ENCODE assay signal across 31 cellular contexts in genomic region chr2:19772981-19773380, GRCh38.
"Had no signal": no experiment of that assay in that cellular context is flagged by ENCODE, and none has a peak within 500 bp of the region (broad histone marks: within the 10 kb centered on the region; RNA-seq: fewer than 3 reads in every experiment).

No MANE protein-coding gene starts in this region.

- H3K27me3 Mint-ChIP-seq: activated B cell treated with CpG ODN at 0.5 μM for 24 hours had no signal

- H3K27me3 ChIP-seq: ascending aorta, breast epithelium, cardiac muscle cell had no signal

- H3K36me3 Mint-ChIP-seq: activated naive CD4-positive, alpha-beta T cell treated with anti-CD3 and anti-CD28 coated beads, Interleukin-2, amount 50 U/mL, for 24 hours; activated naive CD8-positive, alpha-beta T cell treated with anti-CD3 and anti-CD28 coated beads for 36 hours; brain had no signal

- H3K27ac ChIP-seq: ascending aorta, breast epithelium, cardiac muscle cell, coronary artery, dorsolateral prefrontal cortex, WERI-Rb-1 had no signal

- H3K4me3 ChIP-seq: ascending aorta, breast epithelium, cardiac muscle cell, coronary artery, dorsolateral prefrontal cortex had no signal

- H3K9me3 ChIP-seq: ascending aorta, breast epithelium had no signal

- ATAC-seq: activated CD4-positive, CD25-positive, alpha-beta regulatory T cell treated with anti-CD3 and anti-CD28 coated beads, Interleukin-2, amount 50 U/mL, for 24 hours; activated CD8-positive, alpha-beta T cell treated with anti-CD3 and anti-CD28 coated beads for 36 hours; esophagus mucosa had no signal

- H3K9me3 Mint-ChIP-seq: activated B cell treated with CpG ODN at 0.5 μM for 24 hours; activated CD8-positive, alpha-beta T cell treated with anti-CD3 and anti-CD28 coated beads for 36 hours; activated naive CD4-positive, alpha-beta T cell treated with anti-CD3 and anti-CD28 coated beads for 36 hours; activated naive CD4-positive, alpha-beta T cell treated with anti-CD3 and anti-CD28 coated beads, Interleukin-2, amount 50 U/mL, for 24 hours; activated naive CD8-positive, alpha-beta T cell treated with anti-CD3 and anti-CD28 coated beads for 36 hours; activated T-helper 1 cell treated with anti-CD3 and anti-CD28 coated beads, Interleukin-12 subunit alpha, Interleukin-12 subunit beta, Interleukin-2, Interleukin-4 antibody, amounts not matched to agents 30 ng/mL and 10 ng/mL and 1 ng/mL, durations not matched to agents 14 hours and 24 hours and 36 hours; activated T-helper 2 cell treated with anti-CD3 and anti-CD28 coated beads, Interferon-gamma antibody, Interleukin-2, Interleukin-4, amounts not matched to agents 10 μg/mL and 5 μg/mL and 100 μg/mL, durations not matched to agents 14 hours and 24 hours and 36 hours; brain; dendritic cell treated with granulocyte-macrophage colony-stimulating factor and Interleukin-4, amounts not matched to agents 40 ng/mL and 50 ng/mL, for 4 days; endodermal cell had no signal

- H3K4me3 Mint-ChIP-seq: activated B cell treated with CpG ODN at 0.5 μM for 24 hours; activated CD8-positive, alpha-beta T cell treated with anti-CD3 and anti-CD28 coated beads for 36 hours; activated naive CD4-positive, alpha-beta T cell treated with anti-CD3 and anti-CD28 coated beads for 36 hours; activated naive CD4-positive, alpha-beta T cell treated with anti-CD3 and anti-CD28 coated beads, Interleukin-2, amount 50 U/mL, for 24 hours; activated naive CD8-positive, alpha-beta T cell treated with anti-CD3 and anti-CD28 coated beads for 36 hours; activated T-helper 1 cell treated with anti-CD3 and anti-CD28 coated beads, Interleukin-12 subunit alpha, Interleukin-12 subunit beta, Interleukin-2, Interleukin-4 antibody, amounts not matched to agents 30 ng/mL and 10 ng/mL and 1 ng/mL, durations not matched to agents 14 hours and 24 hours and 36 hours; brain; dendritic cell treated with granulocyte-macrophage colony-stimulating factor and Interleukin-4, amounts not matched to agents 40 ng/mL and 50 ng/mL, for 4 days; endodermal cell had no signal

- H3K4me1 ChIP-seq: breast epithelium had no signal

- H3K36me3 ChIP-seq: ascending aorta, breast epithelium, cardiac muscle cell, WERI-Rb-1 had no signal

- H3K4me1 Mint-ChIP-seq: activated B cell treated with CpG ODN at 0.5 μM for 24 hours; activated naive CD4-positive, alpha-beta T cell treated with anti-CD3 and anti-CD28 coated beads, Interleukin-2, amount 50 U/mL, for 24 hours; activated naive CD8-positive, alpha-beta T cell treated with anti-CD3 and anti-CD28 coated beads for 36 hours had no signal

- H3K27ac Mint-ChIP-seq: activated B cell treated with CpG ODN at 0.5 μM for 24 hours; activated CD8-positive, alpha-beta T cell treated with anti-CD3 and anti-CD28 coated beads for 36 hours; activated naive CD4-positive, alpha-beta T cell treated with anti-CD3 and anti-CD28 coated beads for 36 hours; activated naive CD4-positive, alpha-beta T cell treated with anti-CD3 and anti-CD28 coated beads, Interleukin-2, amount 50 U/mL, for 24 hours; activated naive CD8-positive, alpha-beta T cell treated with anti-CD3 and anti-CD28 coated beads for 36 hours; activated T-helper 1 cell treated with anti-CD3 and anti-CD28 coated beads, Interleukin-12 subunit alpha, Interleukin-12 subunit beta, Interleukin-2, Interleukin-4 antibody, amounts not matched to agents 30 ng/mL and 10 ng/mL and 1 ng/mL, durations not matched to agents 14 hours and 24 hours and 36 hours; activated T-helper 2 cell treated with anti-CD3 and anti-CD28 coated beads, Interferon-gamma antibody, Interleukin-2, Interleukin-4, amounts not matched to agents 10 μg/mL and 5 μg/mL and 100 μg/mL, durations not matched to agents 14 hours and 24 hours and 36 hours; dendritic cell treated with granulocyte-macrophage colony-stimulating factor and Interleukin-4, amounts not matched to agents 40 ng/mL and 50 ng/mL, for 4 days; endodermal cell had no signal

- DNase-seq: activated B cell treated with CpG ODN at 0.5 μM for 24 hours; activated CD4-positive, alpha-beta T cell treated with anti-CD3 and anti-CD28 coated beads for 48 hours; activated CD4-positive, alpha-beta T cell treated with anti-CD3 and anti-CD28 coated beads, Interleukin-2, amount 50 U/mL, for 1 hour; activated CD4-positive, alpha-beta T cell treated with anti-CD3 and anti-CD28 coated beads, Interleukin-2, amount 50 U/mL, for 48 hours; activated CD8-positive, alpha-beta memory T cell treated with anti-CD3 and anti-CD28 coated beads for 24 hours; activated CD8-positive, alpha-beta T cell treated with anti-CD3 and anti-CD28 coated beads for 36 hours; activated effector memory CD4-positive, alpha-beta T cell treated with anti-CD3 and anti-CD28 coated beads, Interleukin-2, amount 50 U/mL, for 16 hours; activated naive CD4-positive, alpha-beta T cell treated with anti-CD3 and anti-CD28 coated beads for 36 hours; activated naive CD8-positive, alpha-beta T cell treated with anti-CD3 and anti-CD28 coated beads for 36 hours; activated T-cell treated with anti-CD3 and anti-CD28 coated beads, Interleukin-2, amount 50 U/mL, for 48 hours; central memory CD4-positive, alpha-beta T cell; cerebellar nuclear complex; dorsolateral prefrontal cortex; effector memory CD4-positive, alpha-beta T cell; endodermal cell; foreskin fibroblast; head of caudate nucleus; hippocampal formation; T-helper 9 cell; WERI-Rb-1 had no signal
